In the genomic region with DNA sequence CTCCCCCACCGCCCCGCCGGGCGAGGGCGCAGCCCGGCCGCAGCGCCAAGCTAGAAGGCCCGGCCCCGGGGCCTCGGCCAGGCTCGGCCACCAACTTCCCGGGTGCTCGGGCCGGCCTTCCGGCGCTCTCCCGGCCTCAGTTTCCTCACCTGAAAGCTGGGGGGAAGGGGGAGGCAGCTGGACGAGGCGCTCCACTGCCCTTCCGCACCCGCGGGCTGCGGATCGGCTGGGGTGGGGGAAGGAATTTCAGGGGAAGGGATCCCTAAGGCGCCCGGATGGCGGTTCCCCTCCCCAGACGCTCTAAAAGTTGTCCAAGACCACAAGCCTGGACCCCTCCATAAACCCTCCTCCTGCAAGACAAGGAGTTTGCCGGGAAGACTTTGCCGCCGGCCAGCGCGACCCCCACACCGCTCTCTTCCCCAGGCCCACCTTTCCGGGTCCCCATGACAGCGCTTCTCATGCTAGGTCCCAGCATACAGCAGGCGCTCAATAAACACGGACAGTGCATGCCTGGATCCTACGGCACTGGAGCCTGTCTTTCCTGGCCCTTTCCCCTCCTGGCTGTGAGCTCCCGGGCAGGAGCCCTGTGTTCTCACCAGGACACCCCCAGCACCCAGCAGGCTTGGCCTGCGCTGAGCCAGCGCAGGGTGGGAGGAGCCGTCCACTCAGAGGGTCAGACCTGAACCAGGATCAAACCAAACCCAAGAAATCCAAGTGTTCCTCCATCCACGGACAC, we compare ENCODE assay signal across 12 cellular contexts. TPM values are rescaled to one million over a fixed set of nuclear protein-coding genes. Genes with fewer than 3 reads are reported as not detected.
DNase-seq lines count a peak whose midpoint lies in the region; TF ChIP-seq lines count a peak whose summit lies in the region.
"Had no signal": no experiment of that assay in that cellular context is flagged by ENCODE, and none has a peak within 500 bp of the region (broad histone marks: within the 10 kb centered on the region; RNA-seq: fewer than 3 reads in every experiment).

No MANE protein-coding gene starts in this region.

- peaks cover 48% of the 10 kb centered on the region for H3K27me3 Mint-ChIP-seq in activated CD4-positive, alpha-beta T cell treated with anti-CD3 and anti-CD28 coated beads, Interleukin-2, amount 10 ng/mL, durations not matched to agents 24 days and 14 days

- H4K5ac ChIP-seq in mesendoderm (ENCODE audit: low read length): no peak overlapping the region

- H3K9me3 ChIP-seq in breast epithelium: no peaks in the 10 kb centered on the region
- H3K9me3 ChIP-seq in tibial nerve: no peaks in the 10 kb centered on the region
- H3K9me3 ChIP-seq in A673 (ENCODE audit: low read depth, low read length, poor library complexity, severe bottlenecking): no peaks in the 10 kb centered on the region

- H2BK15ac ChIP-seq in mesendoderm (replicated peaks; ENCODE audit: low read depth): no peak overlapping the region

- H3K4me1 Mint-ChIP-seq in activated CD4-positive, alpha-beta T cell treated with anti-CD3 and anti-CD28 coated beads, Interleukin-2, amount 10 ng/mL, durations not matched to agents 24 days and 14 days: peaks cover 3% of the 10 kb centered on the region

- intact Hi-C loops in activated CD4-positive, alpha-beta T cell treated with anti-CD3 and anti-CD28 coated beads, Interleukin-2, amount 10 ng/mL, durations not matched to agents 24 days and 14 days (cut with micrococcal nuclease): no loop called here
- intact Hi-C loops in breast epithelium (cut with DNase I; ENCODE audit: low total_unique reads): no loop called here
- intact Hi-C loops in A673 (cut with micrococcal nuclease; ENCODE audit: unreplicated experiment): no loop called here

- POLR2A ChIA-PET in A673 (lab: Charles Lee; ENCODE audit: low non-redundant PET): no interaction called here

- H4K8ac ChIP-seq in mesendoderm (ENCODE audit: low read depth, low read length): no peak overlapping the region

- H3K4me3 ChIP-seq in breast epithelium (peak overlapping the region; percentile 40 to 87 (median 66)), mesendoderm (ENCODE audit: low read length) (no peak overlapping the region), tibial nerve (peak overlapping the region; percentile 28 to 72 (median 34)), A673 (ENCODE audit: low read depth, low read length, poor library complexity, severe bottlenecking) (no peak overlapping the region)

- H3K4me1 ChIP-seq in breast epithelium: peaks cover 0 to 5% of the 10 kb centered on the region in 2 donors
- H3K4me1 ChIP-seq in mesendoderm (ENCODE audit: control insufficient read depth, low read depth, low read length): peaks cover 3% of the 10 kb centered on the region
- H3K4me1 ChIP-seq in tibial nerve: peaks cover 0 to 29% (median 6%) of the 10 kb centered on the region in 4 donors
- peaks cover 7% of the 10 kb centered on the region for H3K4me1 ChIP-seq in A673 (ENCODE audit: insufficient read depth, low read length, poor library complexity, severe bottlenecking)

- H3K36me3 Mint-ChIP-seq in activated CD4-positive, alpha-beta T cell treated with anti-CD3 and anti-CD28 coated beads, Interleukin-2, amount 10 ng/mL, durations not matched to agents 24 days and 14 days (ENCODE audit: low read depth): no peaks in the 10 kb centered on the region
- H3K36me3 Mint-ChIP-seq: immature natural killer cell had no signal

- WGBS in mesendoderm (ENCODE audit: extremely low coverage, insufficient coverage, low lambda C conversion rate): no CpG with 5 or more reads among the region's 45 CpGs
- WGBS in tibial nerve, 2 donors: 7 to 13% methylated on average over 28 to 39 of the region's 45 CpGs

- TF ChIP-seq CTCF in breast epithelium (IDR thresholded peaks at IDR 0.05): no peak
- no peak for TF ChIP-seq CTCF in tibial nerve (IDR thresholded peaks at IDR 0.05)
- no peak for TF ChIP-seq CTCF in A673 (conservative IDR thresholded peaks at IDR 0.05; ENCODE audit: low read depth, low read length)

- H3K9me3 Mint-ChIP-seq in activated CD4-positive, alpha-beta T cell treated with anti-CD3 and anti-CD28 coated beads, Interleukin-2, amount 10 ng/mL, durations not matched to agents 24 days and 14 days: no peaks in the 10 kb centered on the region

- peak overlapping the region; percentile 48 for H3K9ac ChIP-seq in mesendoderm (ENCODE audit: low read length)

- TF ChIP-seq POLR2A in breast epithelium (IDR thresholded peaks at IDR 0.05): no peak
- TF ChIP-seq POLR2A in tibial nerve (IDR thresholded peaks at IDR 0.05): no peak

- H3K4me3 Mint-ChIP-seq in activated CD4-positive, alpha-beta T cell treated with anti-CD3 and anti-CD28 coated beads, Interleukin-2, amount 10 ng/mL, durations not matched to agents 24 days and 14 days: peak overlapping the region; percentile 62

- H2BK120ac ChIP-seq in mesendoderm (ENCODE audit: low read depth, low read length): no peak overlapping the region

- H2AK5ac ChIP-seq in mesendoderm (ENCODE audit: low read length): no peak overlapping the region

- peak overlapping the region in 1 of 2 donors; percentile 85 for H3K27ac ChIP-seq in breast epithelium
- no peak overlapping the region for H3K27ac ChIP-seq in mesendoderm (ENCODE audit: low read depth, low read length)
- H3K27ac ChIP-seq in tibial nerve: peak overlapping the region in 1 of 4 donors; percentile 53
- H3K27ac ChIP-seq in A673 (ENCODE audit: low read depth, low read length, poor library complexity, severe bottlenecking): no peak overlapping the region

- H3K4ac ChIP-seq in mesendoderm (ENCODE audit: low read depth, low read length): no peak overlapping the region

- DNase-seq in activated CD4-positive, alpha-beta T cell treated with anti-CD3 and anti-CD28 coated beads, Interleukin-2, amount 10 ng/mL, durations not matched to agents 24 days and 14 days: no peak
- no peak for DNase-seq in activated CD4-positive, alpha-beta T cell treated with anti-CD3 and anti-CD28 coated beads, Interleukin-2, amount 50 U/mL, for 4 hours
- DNase-seq in breast epithelium (ENCODE audit: low spot score in 2 of 2): no peak
- DNase-seq in mesendoderm: no peak
- no peak for DNase-seq in tibial nerve (ENCODE audit: low spot score in 2 of 2)
- no peak for DNase-seq in A673 (ENCODE audit: low spot score)
- no peak for DNase-seq in HuH-7 (ENCODE audit: low spot score)
- no peak for DNase-seq in stimulated activated CD4-positive, alpha-beta T cell treated with anti-CD3 and anti-CD28 coated beads, Interleukin-12 subunit alpha, Interleukin-12 subunit beta, amount 100 ng/mL, for 4 hours
- DNase-seq: immature natural killer cell; NCI-H1092 treated with DMSO at 0.1 percent for 48 hours; stimulated activated naive CD4-positive, alpha-beta T cell had no signal

- CTCF ChIA-PET in A673 (lab: Charles Lee): no interaction called here

- peak overlapping the region; percentile 25 for H3K27ac Mint-ChIP-seq in activated CD4-positive, alpha-beta T cell treated with anti-CD3 and anti-CD28 coated beads, Interleukin-2, amount 10 ng/mL, durations not matched to agents 24 days and 14 days
- H3K27ac Mint-ChIP-seq: immature natural killer cell had no signal

- H3K36me3 ChIP-seq in breast epithelium (no peaks in the 10 kb centered on the region), mesendoderm (ENCODE audit: control insufficient read depth, insufficient read depth, low read length) (no peaks in the 10 kb centered on the region), tibial nerve (no peaks in the 10 kb centered on the region), A673 (ENCODE audit: insufficient read depth, low read length, poor library complexity, severe bottlenecking) (no peaks in the 10 kb centered on the region)

- H3K23ac ChIP-seq in mesendoderm (ENCODE audit: low read length): no peak overlapping the region

- H3K27me3 ChIP-seq in breast epithelium (peaks cover 0 to 26% of the 10 kb centered on the region in 2 donors), mesendoderm (ENCODE audit: insufficient read depth, low read length, poor library complexity) (peaks cover 23% of the 10 kb centered on the region), tibial nerve (peaks cover 0 to 66% of the 10 kb centered on the region in 2 donors), A673 (replicated peaks; ENCODE audit: insufficient read depth, low read depth, low read length, poor library complexity) (peaks cover 45% of the 10 kb centered on the region)

- no TSS peak for BruUV-seq in A673 (replicated peaks; lab: Mats Ljungman, UMichigan)

- no peak overlapping the region for H2BK5ac ChIP-seq in mesendoderm (ENCODE audit: low read length)

- no peaks in the 10 kb centered on the region for H3K79me2 ChIP-seq in mesendoderm (ENCODE audit: control insufficient read depth, insufficient read depth, low read length)

- peak overlapping the region; percentile 70 for H3K4me2 ChIP-seq in mesendoderm (ENCODE audit: low read length)

- TF ChIP-seq EP300 in tibial nerve (IDR thresholded peaks at IDR 0.05): no peak

- peak overlapping the region; percentile 49 for H3K56ac ChIP-seq in mesendoderm (ENCODE audit: low read length)

- H3K79me1 ChIP-seq in mesendoderm (ENCODE audit: low read length): no peaks in the 10 kb centered on the region

- H3K18ac ChIP-seq in mesendoderm (ENCODE audit: low read length): no peak overlapping the region

RNA-seq across cellular contexts. Expression of a gene that starts 18.1 kb away (rescaled TPM):
- total RNA-seq in activated CD4-positive, alpha-beta T cell treated with anti-CD3 and anti-CD28 coated beads, Interleukin-2, amount 10 ng/mL, durations not matched to agents 24 days and 14 days: 3.0 and 4.8 TPM in 2 replicates
- total RNA-seq in breast epithelium: 1 to 10 TPM in 2 of 3 donors, under 1 TPM in 1; 0.64 to 4.1 (median 2.0) TPM
- polyA plus RNA-seq in mesendoderm (2013, experiment 1 of 2): 0.69 TPM
- 0.81 TPM for polyA plus RNA-seq in mesendoderm (2013, experiment 2 of 2)
- 10 to 100 TPM in 2 of 4 donors, 1 to 10 TPM in 2; 9.6 to 17.0 (median 11.6) TPM for total RNA-seq in tibial nerve
- total RNA-seq in A673 (2021): 0.84 and 1.3 TPM in 2 replicates
- total RNA-seq: RPMI7951 had no signal
- polyA plus RNA-seq: immature natural killer cell had no signal

Comparison
In these comparisons a context has a peak if more than half of its experiments do, and no peak if none do; other contexts are left out.
1. H3K4me3 ChIP-seq: peak in breast epithelium (3 of 3) and tibial nerve (4 of 4); none in mesendoderm (single experiment) and A673 (single experiment).